ENCODE assay signal across 8 cellular contexts in the genomic region with DNA sequence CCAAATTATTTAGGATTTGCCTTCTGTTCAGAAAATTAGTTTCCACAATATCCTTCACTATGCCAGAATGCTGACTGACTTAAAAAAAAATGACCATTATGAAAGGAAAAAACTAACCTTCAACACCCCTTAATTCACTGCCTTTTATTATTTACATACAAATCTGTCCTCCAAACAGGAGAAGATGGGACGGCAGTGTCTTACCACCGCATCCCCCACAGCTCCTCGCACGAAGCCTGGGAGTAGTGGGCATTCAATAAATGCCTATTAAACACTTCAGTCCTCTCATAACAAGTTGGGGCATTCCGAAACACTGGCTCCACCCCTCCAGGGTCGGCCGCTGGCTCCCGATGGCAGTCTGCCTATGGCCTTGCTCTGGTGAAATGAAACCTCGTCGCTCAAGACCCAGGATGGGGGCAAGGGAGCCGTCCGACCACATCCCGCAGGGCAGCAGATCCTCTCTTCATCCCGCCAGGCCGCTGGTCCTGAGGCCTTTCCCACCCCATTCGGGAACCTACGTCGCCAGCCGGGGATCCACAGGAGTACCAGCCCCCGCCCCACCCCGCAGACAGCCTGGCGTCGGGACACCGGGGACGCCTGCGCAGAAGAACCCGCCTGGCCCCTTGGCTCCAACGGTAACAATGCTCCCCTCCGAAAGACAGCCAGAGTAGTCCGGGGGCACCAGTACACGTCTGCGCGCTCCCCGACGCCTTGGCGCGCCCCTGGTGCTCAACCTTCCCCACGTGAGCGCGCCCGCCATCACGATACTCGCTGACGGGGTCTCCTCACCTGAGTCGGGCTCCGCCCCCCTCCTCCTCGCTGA. TPM values are rescaled to one million over a fixed set of nuclear protein-coding genes. Genes with fewer than 3 reads are reported as not detected.
DNase-seq lines count a peak whose midpoint lies in the region; ATAC-seq and TF ChIP-seq lines count a peak whose summit lies in the region.

No MANE protein-coding gene starts in this region.

- peaks cover 24 to 50% (median 49%) of the 10 kb centered on the region in 3 donors for H3K4me1 Mint-ChIP-seq in naive B cell

- H3K9me3 ChIP-seq in subcutaneous abdominal adipose tissue (ENCODE audit: control insufficient read depth in 5 of 5, low read length in 5 of 5), result no peaks in the 10 kb centered on the region

- DNase-seq in AG09319 (ENCODE audit: extremely low read depth, low read depth) (peak; percentile 22), NCI-H446 treated with DMSO at 0.1 percent for 48 hours (lab: John Stamatoyannopoulos, UW) (peak; percentile 85), naive B cell (peak; percentile 91)
- DNase-seq in activated CD8-positive, alpha-beta memory T cell treated with anti-CD3 and anti-CD28 coated beads, Interleukin-2, amount 50 U/mL, for 48 hours, result peak; percentile 93

- H3K27me3 ChIP-seq in subcutaneous abdominal adipose tissue (ENCODE audit: control insufficient read depth in 5 of 5, insufficient read depth in 4 of 5, low read length in 5 of 5), result no peaks in the 10 kb centered on the region

- H3K9ac ChIP-seq in subcutaneous abdominal adipose tissue (ENCODE audit: low read length in 5 of 5), result peak overlapping the region; percentile 71 to 99 (median 94)

- peak overlapping the region; percentile 84 to 98 (median 97) for H3K4me3 ChIP-seq in subcutaneous abdominal adipose tissue (ENCODE audit: low read depth in 1 of 5, low read length in 5 of 5)

- no peak for TF ChIP-seq CTCF in AG09319 (IDR thresholded peaks at IDR 0.05; ENCODE audit: low read depth, low read length)

- no peaks in the 10 kb centered on the region for H3K27me3 Mint-ChIP-seq in naive B cell

- H3K36me3 Mint-ChIP-seq in naive B cell, result no peaks in the 10 kb centered on the region

- H3K9me3 Mint-ChIP-seq in naive B cell, result no peaks in the 10 kb centered on the region

- peak overlapping the region; percentile 99 for H3K27ac Mint-ChIP-seq in naive B cell

- ATAC-seq in GM18858 (IDR thresholded peaks at IDR 0.05; ENCODE audit: unreplicated experiment) (peak; percentile 23), HG03045 (IDR thresholded peaks at IDR 0.05; ENCODE audit: unreplicated experiment) (peak; percentile 26), esophagus mucosa (peak; percentile 45), naive B cell (ENCODE audit: low read depth in 2 of 2) (peak; percentile 52 to 53)

- H3K4me1 ChIP-seq in subcutaneous abdominal adipose tissue (ENCODE audit: control insufficient read depth in 5 of 5, insufficient read depth in 5 of 5, low read length in 5 of 5), result peaks cover 3 to 31% (median 27%) of the 10 kb centered on the region in 5 donors

- H3K27ac ChIP-seq in subcutaneous abdominal adipose tissue (ENCODE audit: low read depth, low read length), result peak overlapping the region; percentile 95

- peak overlapping the region; percentile 87 to 98 (median 96) for H3K4me3 Mint-ChIP-seq in naive B cell

- no peaks in the 10 kb centered on the region for H3K36me3 ChIP-seq in subcutaneous abdominal adipose tissue (ENCODE audit: control insufficient read depth in 5 of 5, insufficient read depth in 5 of 5, low read length in 5 of 5)

RNA-seq across cellular contexts. Expression of gene ZBTB5, which starts 0.6 kb away (rescaled TPM):
- 10.6 TPM for total RNA-seq in esophagus mucosa
- polyA plus RNA-seq in naive B cell (ENCODE audit: low read depth in 6 of 6), result 1 to 10 TPM; 1.1 to 2.8 (median 1.8) TPM

RNA-seq across cellular contexts. Expression of gene POLR1E, which starts 21.1 kb away (rescaled TPM):
- total RNA-seq in esophagus mucosa, result 18.2 TPM
- 10 to 100 TPM in 3 of 6 donors, 1 to 10 TPM in 3; 5.5 to 15.8 (median 10.4) TPM for polyA plus RNA-seq in naive B cell (ENCODE audit: low read depth in 6 of 6)

RNA-seq across cellular contexts. Expression of gene GRHPR, which starts 42.1 kb away (rescaled TPM):
- total RNA-seq in esophagus mucosa, result 57.5 TPM
- 100 to 1,000 TPM in 5 of 6 donors, 10 to 100 TPM in 1; 90.5 to 185 (median 126) TPM for polyA plus RNA-seq in naive B cell (ENCODE audit: low read depth in 6 of 6)

Comparison
In these comparisons a context has a peak if more than half of its experiments do, and no peak if none do; other contexts are left out.
1. Peak in every context shown above with its lines: DNase-seq, ATAC-seq, H3K4me3 ChIP-seq and H3K27ac ChIP-seq.
2. DNase-seq: peak in every context shown above with its lines; median percentile 93 in activated CD8-positive, alpha-beta memory T cell treated with anti-CD3 and anti-CD28 coated beads, Interleukin-2, amount 50 U/mL, for 48 hours; 91 in naive B cell; 85 in NCI-H446 treated with DMSO at 0.1 percent for 48 hours; 22 in AG09319.